8 cellular contexts compared by ENCODE assay signal in the genomic region with DNA sequence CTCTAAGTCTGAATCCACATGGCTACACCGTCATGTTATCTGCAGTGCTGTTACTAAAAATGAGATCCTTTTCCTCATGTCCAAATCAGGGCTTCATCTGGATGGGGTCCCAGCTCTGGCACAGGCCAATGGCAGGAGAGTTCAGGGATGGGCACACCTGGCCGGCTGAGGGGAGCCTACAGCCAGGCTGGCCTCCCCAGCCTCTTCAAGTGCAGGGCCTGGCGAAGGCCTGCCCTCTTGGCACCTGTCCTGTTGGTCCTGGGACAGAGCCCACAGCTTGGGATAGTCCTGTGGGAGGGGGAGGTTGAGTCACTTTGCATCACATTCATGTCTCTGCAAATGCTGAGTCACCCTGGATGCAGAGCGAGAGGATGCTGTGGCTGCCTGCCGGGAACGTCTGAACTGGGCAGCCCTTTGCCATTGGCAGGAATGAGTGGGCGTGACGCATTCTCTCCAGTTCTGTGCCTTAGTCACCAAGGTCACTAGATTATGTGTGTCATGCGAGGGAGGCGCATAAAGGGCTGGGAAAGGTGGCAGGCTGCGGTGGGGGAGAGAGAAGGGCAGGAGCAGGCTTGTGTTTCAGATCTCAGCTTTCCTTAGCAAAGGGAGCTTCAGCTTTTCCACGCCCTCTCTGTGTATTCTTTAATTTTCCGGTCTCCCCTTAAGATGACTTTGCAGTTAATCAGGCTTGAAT.
DNase-seq lines count a peak whose midpoint lies in the region; ATAC-seq and TF ChIP-seq lines count a peak whose summit lies in the region.

No MANE protein-coding gene starts in this region.

- peaks cover 2% of the 10 kb centered on the region for H3K9me3 Mint-ChIP-seq in activated CD8-positive, alpha-beta T cell treated with anti-CD3 and anti-CD28 coated beads for 36 hours
- H3K9me3 Mint-ChIP-seq in activated CD8-positive, alpha-beta T cell treated with anti-CD3 and anti-CD28 coated beads, Interleukin-2, amount 10 ng/mL, durations not matched to agents 7 days and 5 days (ENCODE audit: insufficient read depth): no peaks in the 10 kb centered on the region
- H3K9me3 Mint-ChIP-seq in mesothelial cell of epicardium: peaks cover 4% of the 10 kb centered on the region

- TF ChIP-seq CTCF in activated CD8-positive, alpha-beta T cell treated with anti-CD3 and anti-CD28 coated beads for 36 hours (IDR thresholded peaks at IDR 0.05): no peak
- TF ChIP-seq CTCF in RWPE2 (IDR thresholded peaks at IDR 0.05; ENCODE audit: poor library complexity, severe bottlenecking) (no peak), mesothelial cell of epicardium (IDR thresholded peaks at IDR 0.05; ENCODE audit: unreplicated experiment) (no peak), tibial nerve (IDR thresholded peaks at IDR 0.05) (no peak)

- ATAC-seq in activated CD8-positive, alpha-beta T cell treated with anti-CD3 and anti-CD28 coated beads for 36 hours: no peak
- ATAC-seq in activated CD8-positive, alpha-beta T cell treated with anti-CD3 and anti-CD28 coated beads, Interleukin-2, amount 10 ng/mL, durations not matched to agents 7 days and 5 days: no peak
- ATAC-seq in RWPE2 (ENCODE audit: low read depth): peak; percentile 87
- no peak for ATAC-seq in HG03571 (IDR thresholded peaks at IDR 0.05; ENCODE audit: unreplicated experiment)

- intact Hi-C loops in activated CD8-positive, alpha-beta T cell treated with anti-CD3 and anti-CD28 coated beads for 36 hours (cut with micrococcal nuclease): no loop called here

- H3K27ac ChIP-seq in RWPE2 (ENCODE audit: poor library complexity, severe bottlenecking): peak overlapping the region; percentile 83
- peak overlapping the region; percentile 95 for H3K27ac ChIP-seq in epithelial cell of prostate
- H3K27ac ChIP-seq in tibial nerve: peak overlapping the region; percentile 34 to 83 (median 72)

- 35 to 36% methylated on average over 13 of the region's 13 CpGs for WGBS in tibial nerve, 2 donors

- CTCF ChIA-PET in activated CD8-positive, alpha-beta T cell treated with anti-CD3 and anti-CD28 coated beads for 36 hours (lab: Charles Lee): no interaction called here
- CTCF ChIA-PET in activated CD8-positive, alpha-beta T cell treated with anti-CD3 and anti-CD28 coated beads, Interleukin-2, amount 10 ng/mL, durations not matched to agents 7 days and 5 days (lab: Charles Lee): no interaction called here

- H3K4me3 Mint-ChIP-seq in activated CD8-positive, alpha-beta T cell treated with anti-CD3 and anti-CD28 coated beads for 36 hours: no peak overlapping the region
- H3K4me3 Mint-ChIP-seq in activated CD8-positive, alpha-beta T cell treated with anti-CD3 and anti-CD28 coated beads, Interleukin-2, amount 10 ng/mL, durations not matched to agents 7 days and 5 days: no peak overlapping the region
- H3K4me3 Mint-ChIP-seq in mesothelial cell of epicardium: no peak overlapping the region

- TF ChIP-seq EP300 in tibial nerve (IDR thresholded peaks at IDR 0.05): peak; percentile 52 to 96

- no peaks in the 10 kb centered on the region for H3K36me3 ChIP-seq in RWPE2 (ENCODE audit: low read depth)
- H3K36me3 ChIP-seq in tibial nerve: no peaks in the 10 kb centered on the region

- no peak for TF ChIP-seq POLR2A in tibial nerve (IDR thresholded peaks at IDR 0.05)

- peak; percentile 32 for DNase-seq in activated CD8-positive, alpha-beta T cell treated with anti-CD3 and anti-CD28 coated beads for 36 hours
- no peak for DNase-seq in activated CD8-positive, alpha-beta T cell treated with anti-CD3 and anti-CD28 coated beads, Interleukin-2, amount 10 ng/mL, durations not matched to agents 7 days and 5 days
- DNase-seq in RWPE2 (ENCODE audit: low spot score): peak; percentile 99
- DNase-seq in epithelial cell of prostate (ENCODE audit: low read depth, low spot score): peak; percentile 100
- no peak for DNase-seq in mesothelial cell of epicardium (ENCODE audit: low spot score in 2 of 2, unreplicated experiment in 2 of 2)
- peak; percentile 51 to 66 for DNase-seq in tibial nerve (ENCODE audit: low spot score in 2 of 2)
- no peak for DNase-seq in activated CD8-positive, alpha-beta memory T cell treated with anti-CD3 and anti-CD28 coated beads for 24 hours

- H3K27ac Mint-ChIP-seq in activated CD8-positive, alpha-beta T cell treated with anti-CD3 and anti-CD28 coated beads for 36 hours: no peak overlapping the region
- H3K27ac Mint-ChIP-seq in activated CD8-positive, alpha-beta T cell treated with anti-CD3 and anti-CD28 coated beads, Interleukin-2, amount 10 ng/mL, durations not matched to agents 7 days and 5 days: no peak overlapping the region
- peak overlapping the region; percentile 25 for H3K27ac Mint-ChIP-seq in mesothelial cell of epicardium

- H3K4me1 ChIP-seq in RWPE2 (ENCODE audit: insufficient read depth, poor library complexity, severe bottlenecking): peaks cover 23% of the 10 kb centered on the region
- peaks cover 0 to 21% (median 6%) of the 10 kb centered on the region in 4 donors for H3K4me1 ChIP-seq in tibial nerve

- H3K27me3 ChIP-seq in RWPE2 (ENCODE audit: insufficient read depth, poor library complexity, severe bottlenecking): no peaks in the 10 kb centered on the region
- no peaks in the 10 kb centered on the region for H3K27me3 ChIP-seq in tibial nerve

- POLR2A ChIA-PET in activated CD8-positive, alpha-beta T cell treated with anti-CD3 and anti-CD28 coated beads for 36 hours (lab: Charles Lee): no interaction called here
- POLR2A ChIA-PET in activated CD8-positive, alpha-beta T cell treated with anti-CD3 and anti-CD28 coated beads, Interleukin-2, amount 10 ng/mL, durations not matched to agents 7 days and 5 days (lab: Charles Lee): no interaction called here

- no peaks in the 10 kb centered on the region for H3K36me3 Mint-ChIP-seq in activated CD8-positive, alpha-beta T cell treated with anti-CD3 and anti-CD28 coated beads for 36 hours (ENCODE audit: low read depth)
- H3K36me3 Mint-ChIP-seq in activated CD8-positive, alpha-beta T cell treated with anti-CD3 and anti-CD28 coated beads, Interleukin-2, amount 10 ng/mL, durations not matched to agents 7 days and 5 days (ENCODE audit: low read depth): no peaks in the 10 kb centered on the region
- no peaks in the 10 kb centered on the region for H3K36me3 Mint-ChIP-seq in mesothelial cell of epicardium

- H3K9me3 ChIP-seq in RWPE2 (ENCODE audit: severe bottlenecking) (no peaks in the 10 kb centered on the region), tibial nerve (no peaks in the 10 kb centered on the region)

- no peaks in the 10 kb centered on the region for H3K4me1 Mint-ChIP-seq in activated CD8-positive, alpha-beta T cell treated with anti-CD3 and anti-CD28 coated beads for 36 hours (ENCODE audit: low read depth)
- no peaks in the 10 kb centered on the region for H3K4me1 Mint-ChIP-seq in activated CD8-positive, alpha-beta T cell treated with anti-CD3 and anti-CD28 coated beads, Interleukin-2, amount 10 ng/mL, durations not matched to agents 7 days and 5 days (ENCODE audit: low read depth)
- H3K4me1 Mint-ChIP-seq in mesothelial cell of epicardium: peaks cover 9% of the 10 kb centered on the region

- H3K27me3 Mint-ChIP-seq in activated CD8-positive, alpha-beta T cell treated with anti-CD3 and anti-CD28 coated beads for 36 hours: peaks cover 3% of the 10 kb centered on the region
- no peaks in the 10 kb centered on the region for H3K27me3 Mint-ChIP-seq in activated CD8-positive, alpha-beta T cell treated with anti-CD3 and anti-CD28 coated beads, Interleukin-2, amount 10 ng/mL, durations not matched to agents 7 days and 5 days (ENCODE audit: low read depth)
- no peaks in the 10 kb centered on the region for H3K27me3 Mint-ChIP-seq in mesothelial cell of epicardium (ENCODE audit: low read depth)

- H3K4me3 ChIP-seq in RWPE2 (ENCODE audit: severe bottlenecking) (no peak overlapping the region), tibial nerve (no peak overlapping the region)

Comparison
In these comparisons a context has a peak if more than half of its experiments do, and no peak if none do; other contexts are left out.
1. DNase-seq: peak in activated CD8-positive, alpha-beta T cell treated with anti-CD3 and anti-CD28 coated beads for 36 hours (single experiment), RWPE2 (single experiment), epithelial cell of prostate (single experiment) and tibial nerve (2 of 2); none in activated CD8-positive, alpha-beta T cell treated with anti-CD3 and anti-CD28 coated beads, Interleukin-2, amount 10 ng/mL, durations not matched to agents 7 days and 5 days (single experiment), mesothelial cell of epicardium (0 of 2) and activated CD8-positive, alpha-beta memory T cell treated with anti-CD3 and anti-CD28 coated beads for 24 hours (single experiment).
2. Peak in every context shown above with its lines, with median percentiles within 50 percentile points of each other: H3K27ac ChIP-seq.